9 cellular contexts compared by ENCODE assay signal in genomic region chr1:230169454-230170152, GRCh38.
DNase-seq lines count a peak whose midpoint lies in the region; ATAC-seq, FAIRE-seq and TF ChIP-seq lines count a peak whose summit lies in the region.
"Had no signal": no experiment of that assay in that cellular context is flagged by ENCODE, and none has a peak within 500 bp of the region (broad histone marks: within the 10 kb centered on the region; RNA-seq: fewer than 3 reads in every experiment).

No MANE protein-coding gene starts in this region.

- no peaks in the 10 kb centered on the region for H3K9me3 ChIP-seq in esophagus squamous epithelium
- H3K9me3 ChIP-seq: pancreas had no signal

- ATAC-seq in HG03520 (IDR thresholded peaks at IDR 0.05; ENCODE audit: unreplicated experiment), result peak; percentile 50

- 50 to 65% methylated on average over 8 of the region's 8 CpGs for WGBS in esophagus squamous epithelium, 2 donors

- intact Hi-C loops in esophagus squamous epithelium (cut with DNase I), result no loop called here

- TF ChIP-seq POLR2A in esophagus squamous epithelium (IDR thresholded peaks at IDR 0.05), result no peak

- no peaks in the 10 kb centered on the region for H3K36me3 ChIP-seq in esophagus squamous epithelium
- H3K36me3 ChIP-seq: pancreas had no signal

- no peaks in the 10 kb centered on the region for H3K27me3 ChIP-seq in esophagus squamous epithelium
- H3K27me3 ChIP-seq: pancreas had no signal

- H3K4me3 ChIP-seq in esophagus squamous epithelium, result peak overlapping the region in 3 of 4 donors; percentile 5 to 44 (median 5)
- peak overlapping the region in 1 of 7 experiments; percentile 10 for H3K4me3 ChIP-seq in skin epidermis
- H3K4me3 ChIP-seq: pancreas had no signal

- FAIRE-seq in GM19239 (lab: Jason Lieb, UNC), result peak; percentile 89
- FAIRE-seq: pancreas had no signal

- H3K4me1 ChIP-seq in esophagus squamous epithelium, result peaks cover 0 to 7% (median 6%) of the 10 kb centered on the region in 3 donors

- peak overlapping the region in 3 of 4 donors; percentile 7 to 45 (median 14) for H3K27ac ChIP-seq in esophagus squamous epithelium
- H3K27ac ChIP-seq in skin epidermis, result peak overlapping the region in 11 of 21 experiments; percentile 3 to 63 (median 31)

- DNase-seq in GM19239 (ENCODE audit: insufficient read length, low spot score), result no peak
- DNase-seq in esophagus squamous epithelium (lab: John Stamatoyannopoulos, UW), result no peak
- no peak for DNase-seq in activated effector memory CD4-positive, alpha-beta T cell treated with Interleukin-2 at 50 U/mL for 16 hours
- DNase-seq in stimulated activated CD4-positive, alpha-beta T cell treated with anti-CD3 and anti-CD28 coated beads, Interleukin-2, amount 100 ng/mL, for 48 hours, result no peak
- DNase-seq in NCI-H2107 treated with DMSO at 0.1 percent for 48 hours (lab: John Stamatoyannopoulos, UW; ENCODE audit: unreplicated experiment), result no peak
- DNase-seq in NCI-H446 treated with DMSO at 0.1 percent for 48 hours (lab: John Stamatoyannopoulos, UW), result no peak
- DNase-seq: pancreas had no signal

- no peak for TF ChIP-seq CTCF in esophagus squamous epithelium (IDR thresholded peaks at IDR 0.05)
